In genomic region chr7:26862806-26863205, GRCh38 we compare ENCODE assay signal across 11 cellular contexts. TPM values are rescaled to one million over a fixed set of nuclear protein-coding genes. Genes with fewer than 3 reads are reported as not detected.
DNase-seq lines count a peak whose midpoint lies in the region; ATAC-seq, FAIRE-seq and TF ChIP-seq lines count a peak whose summit lies in the region.
"Had no signal": no experiment of that assay in that cellular context is flagged by ENCODE, and none has a peak within 500 bp of the region (broad histone marks: within the 10 kb centered on the region; RNA-seq: fewer than 3 reads in every experiment).

No MANE protein-coding gene starts in this region.

- ATAC-seq in CD4-positive, alpha-beta T cell (ENCODE audit: poor library complexity): no peak
- no peak for ATAC-seq in sciatic nerve
- ATAC-seq: left colon had no signal

- H3K4me1 ChIP-seq in endothelial cell of umbilical vein (ENCODE audit: control insufficient read depth, extremely low read depth, insufficient read depth, low read length): peaks cover 26% of the 10 kb centered on the region

- H3K36me3 ChIP-seq in endothelial cell of umbilical vein (ENCODE audit: control insufficient read depth in 2 of 2, extremely low read depth in 1 of 2, insufficient read depth in 2 of 2, low read length in 2 of 2) (no peaks in the 10 kb centered on the region), neural cell (ENCODE audit: insufficient read depth, low read length) (no peaks in the 10 kb centered on the region)

- H3K79me2 ChIP-seq in endothelial cell of umbilical vein (ENCODE audit: control insufficient read depth, insufficient read depth, low read length) (peaks cover 42% of the 10 kb centered on the region), neural cell (replicated peaks; ENCODE audit: insufficient read depth, low read length) (no peaks in the 10 kb centered on the region)

- H4K20me1 ChIP-seq in endothelial cell of umbilical vein (replicated peaks; ENCODE audit: control insufficient read depth, extremely low read depth, insufficient read depth, low read length) (no peaks in the 10 kb centered on the region), neural cell (ENCODE audit: insufficient read depth) (no peaks in the 10 kb centered on the region)

- H3K9ac ChIP-seq in endothelial cell of umbilical vein (replicated peaks; ENCODE audit: extremely low read depth, insufficient read depth, low read length) (no peak overlapping the region), neural cell (ENCODE audit: low read length) (no peak overlapping the region)

- no peak for FAIRE-seq in endothelial cell of umbilical vein (lab: Jason Lieb, UNC)

- peak overlapping the region; percentile 91 for H3K4me3 Mint-ChIP-seq in CD4-positive, alpha-beta T cell
- H3K4me3 Mint-ChIP-seq in activated CD4-positive, alpha-beta T cell treated with anti-CD3 and anti-CD28 coated beads, Interleukin-2, amount 10 ng/mL, durations not matched to agents 7 days and 5 days: no peak overlapping the region

- peaks cover 4% of the 10 kb centered on the region for H3K36me3 Mint-ChIP-seq in CD4-positive, alpha-beta T cell (ENCODE audit: low read depth)
- peaks cover 4% of the 10 kb centered on the region for H3K36me3 Mint-ChIP-seq in activated CD4-positive, alpha-beta T cell treated with anti-CD3 and anti-CD28 coated beads, Interleukin-2, amount 10 ng/mL, durations not matched to agents 7 days and 5 days (ENCODE audit: low read depth)

- H3K27me3 Mint-ChIP-seq in CD4-positive, alpha-beta T cell: peaks cover 78% of the 10 kb centered on the region
- peaks cover 66% of the 10 kb centered on the region for H3K27me3 Mint-ChIP-seq in activated CD4-positive, alpha-beta T cell treated with anti-CD3 and anti-CD28 coated beads, Interleukin-2, amount 10 ng/mL, durations not matched to agents 7 days and 5 days

- H3K9me3 Mint-ChIP-seq in CD4-positive, alpha-beta T cell: no peaks in the 10 kb centered on the region
- H3K9me3 Mint-ChIP-seq in activated CD4-positive, alpha-beta T cell treated with anti-CD3 and anti-CD28 coated beads, Interleukin-2, amount 10 ng/mL, durations not matched to agents 7 days and 5 days: peaks cover 3% of the 10 kb centered on the region

- peaks cover 23% of the 10 kb centered on the region for H3K4me1 Mint-ChIP-seq in CD4-positive, alpha-beta T cell (ENCODE audit: low read depth)
- H3K4me1 Mint-ChIP-seq in activated CD4-positive, alpha-beta T cell treated with anti-CD3 and anti-CD28 coated beads, Interleukin-2, amount 10 ng/mL, durations not matched to agents 7 days and 5 days: peaks cover 25% of the 10 kb centered on the region

- H3K9me1 ChIP-seq in endothelial cell of umbilical vein (replicated peaks; ENCODE audit: control insufficient read depth, extremely low read depth, insufficient read depth, low read length): no peaks in the 10 kb centered on the region

- no peaks in the 10 kb centered on the region for H3K9me2 ChIP-seq in neural cell (ENCODE audit: insufficient read depth, low read length)

- no peak for TF ChIP-seq POLR2A in endothelial cell of umbilical vein (IDR thresholded peaks at IDR 0.05; ENCODE audit: low read depth, low read length)

- POLR2A ChIA-PET in CD4-positive, alpha-beta T cell (lab: Charles Lee): interaction anchor here (1.0 kb wide), 1 partner anchor 268 kb away, joined by 3 read pairs; the partner anchor contains the start of gene HOXA4
- POLR2A ChIA-PET in endothelial cell of umbilical vein (lab: Charles Lee): no interaction called here
- POLR2A ChIA-PET in activated CD4-positive, alpha-beta T cell treated with anti-CD3 and anti-CD28 coated beads, Interleukin-2, amount 10 ng/mL, durations not matched to agents 7 days and 5 days (lab: Charles Lee): no interaction called here

- dilution Hi-C loops in endothelial cell of umbilical vein (cut with MboI; ENCODE audit: extremely low pct_ligation_motif_present, low sequenced_read_pairs): no loop called here

- peak overlapping the region in 1 of 3 experiments; percentile 73 for H3K4me3 ChIP-seq in endothelial cell of umbilical vein (replicated peaks in 1 of 3; ENCODE audit: insufficient read depth in 1 of 3, low read depth in 1 of 3, low read length in 3 of 3)
- H3K4me3 ChIP-seq in neural cell (ENCODE audit: low read length): no peak overlapping the region

- peak overlapping the region; percentile 98 for H3K4me2 ChIP-seq in endothelial cell of umbilical vein (ENCODE audit: insufficient read depth, low read length)
- no peak overlapping the region for H3K4me2 ChIP-seq in neural cell (ENCODE audit: low read length)

- no peak for TF ChIP-seq CTCF in CD4-positive, alpha-beta T cell (IDR thresholded peaks at IDR 0.05)
- TF ChIP-seq CTCF in endothelial cell of umbilical vein (IDR thresholded peaks at IDR 0.05; ENCODE audit: extremely low read depth in 1 of 2, insufficient read depth in 1 of 2, low read depth in 1 of 2, low read length in 2 of 2) (no peak), neural cell (IDR thresholded peaks at IDR 0.05; ENCODE audit: poor library complexity, severe bottlenecking) (no peak)

- H3F3A ChIP-seq in neural cell (ENCODE audit: insufficient read depth, low read length, poor library complexity, severe bottlenecking): no peaks in the 10 kb centered on the region

- no peak overlapping the region for H3K27ac Mint-ChIP-seq in CD4-positive, alpha-beta T cell
- no peak overlapping the region for H3K27ac Mint-ChIP-seq in activated CD4-positive, alpha-beta T cell treated with anti-CD3 and anti-CD28 coated beads, Interleukin-2, amount 10 ng/mL, durations not matched to agents 7 days and 5 days

- CTCF ChIA-PET in CD4-positive, alpha-beta T cell (lab: Charles Lee): no interaction called here
- CTCF ChIA-PET in endothelial cell of umbilical vein (lab: Charles Lee): interaction anchor here (1.6 to 1.7 kb wide), 2 partner anchors 231 to 234 kb away, joined by 5 to 6 read pairs; no protein-coding TSS in a partner anchor
- CTCF ChIA-PET in activated CD4-positive, alpha-beta T cell treated with anti-CD3 and anti-CD28 coated beads, Interleukin-2, amount 10 ng/mL, durations not matched to agents 7 days and 5 days (lab: Charles Lee): interaction anchor here (0.5 kb wide), 1 partner anchor 1110 kb away, joined by 3 read pairs; no protein-coding TSS in a partner anchor

- no peak for DNase-seq in CD4-positive, alpha-beta T cell
- DNase-seq in NAMALWA (ENCODE audit: low spot score) (peak; percentile 34), endothelial cell of umbilical vein (ENCODE audit: low read depth, low spot score) (no peak), sciatic nerve (ENCODE audit: low spot score) (no peak)
- no peak for DNase-seq in stimulated activated naive CD4-positive, alpha-beta T cell (lab: John Stamatoyannopoulos, UW)
- DNase-seq in activated CD4-positive, CD25-positive, alpha-beta regulatory T cell treated with anti-CD3 and anti-CD28 coated beads, Interleukin-2, amount 50 U/mL, for 72 hours: no peak
- no peak for DNase-seq in activated CD4-positive, alpha-beta T cell treated with anti-CD3 and anti-CD28 coated beads, Interleukin-2, amount 10 ng/mL, durations not matched to agents 7 days and 5 days
- DNase-seq: left colon, NCI-H187, occipital lobe had no signal

- TF ChIP-seq RAD21 in neural cell (conservative IDR thresholded peaks at IDR 0.05): no peak

- H3K9me3 ChIP-seq in CD4-positive, alpha-beta T cell (ENCODE audit: control insufficient read depth, low read length): no peaks in the 10 kb centered on the region
- H3K9me3 ChIP-seq in endothelial cell of umbilical vein (replicated peaks; ENCODE audit: control insufficient read depth, insufficient read depth, low read length) (no peaks in the 10 kb centered on the region), neural cell (ENCODE audit: low read length) (no peaks in the 10 kb centered on the region)

- no peak overlapping the region for H3K27ac ChIP-seq in CD4-positive, alpha-beta T cell (ENCODE audit: low read depth, low read length)
- H3K27ac ChIP-seq in endothelial cell of umbilical vein (ENCODE audit: insufficient read depth, low read depth, low read length) (no peak overlapping the region), neural cell (ENCODE audit: low read length) (no peak overlapping the region)

- no peak for TF ChIP-seq EP300 in neural cell (conservative IDR thresholded peaks at IDR 0.05; ENCODE audit: poor library complexity, severe bottlenecking)

- no TSS peak for BruUV-seq in endothelial cell of umbilical vein (replicated peaks; lab: Mats Ljungman, UMichigan)

- intact Hi-C loops in CD4-positive, alpha-beta T cell (cut with DNase I, micrococcal nuclease): loop anchor here in 1 of 2 experiments (10.0 kb wide), 2 partner anchors 232 to 998 kb away; partner anchors contain the start of gene HOXA1
- intact Hi-C loops in endothelial cell of umbilical vein (cut with micrococcal nuclease): loop anchor here (5.0 kb wide), 3 partner anchors 416 to 1001 kb away; partner anchors contain the start of genes CBX3 and HNRNPA2B1
- intact Hi-C loops in sciatic nerve (cut with DNase I): no loop called here

- H2AFZ ChIP-seq in endothelial cell of umbilical vein (ENCODE audit: low read depth, low read length): no peak overlapping the region
- H2AFZ ChIP-seq in neural cell (ENCODE audit: low read depth, low read length): no peak overlapping the region

- H3K27me3 ChIP-seq in CD4-positive, alpha-beta T cell (ENCODE audit: control insufficient read depth, insufficient read depth, low read length): peaks cover 12% of the 10 kb centered on the region
- H3K27me3 ChIP-seq in endothelial cell of umbilical vein (ENCODE audit: control insufficient read depth in 2 of 2, insufficient read depth in 2 of 2, low read length in 2 of 2) (no peaks in the 10 kb centered on the region), neural cell (ENCODE audit: insufficient read depth, low read depth, low read length) (peaks cover 80% of the 10 kb centered on the region)

TF ChIP-seq in endothelial cell of umbilical vein, 7 proteins besides CTCF, POLR2A, EP300 and RAD21 (continues in another document):
- TF ChIP-seq POLR2AphosphoS5 (IDR thresholded peaks at IDR 0.05; ENCODE audit: insufficient read depth, low read depth, low read length): no peak

RNA-seq across cellular contexts. Expression of gene SKAP2, which starts 1.6 kb away (rescaled TPM):
- total RNA-seq in CD4-positive, alpha-beta T cell: 1 to 10 TPM in 1 of 2 experiments, under 1 TPM in 1; 0.91 to 1.2 TPM
- total RNA-seq in endothelial cell of umbilical vein (27.6 and 30.5 TPM in 2 replicates), sciatic nerve (53.3 TPM)
- polyA plus RNA-seq in endothelial cell of umbilical vein (2.8 and 4.0 TPM in 2 replicates), neural cell (3.6 and 3.7 TPM in 2 replicates)
- 5.7 and 7.1 TPM in 2 replicates for polyA plus RNA-seq in endothelial cell of umbilical vein (2011; cell fraction: cytosol; rRNA removed)
- 6.7 and 9.1 TPM in 2 replicates for polyA plus RNA-seq in endothelial cell of umbilical vein (2011; cell fraction: nucleus; rRNA removed)
- 25.6 and 33.4 TPM in 2 replicates for polyA plus RNA-seq in endothelial cell of umbilical vein (2012)
- polyA minus RNA-seq in endothelial cell of umbilical vein (6.3 and 12.3 TPM in 2 replicates), neural cell (3.2 TPM in 2 replicates)
- polyA minus RNA-seq in endothelial cell of umbilical vein (2011; cell fraction: cytosol; rRNA and poly(A)+ RNA removed): 10.8 TPM
- polyA minus RNA-seq in endothelial cell of umbilical vein (2011; cell fraction: nucleus; rRNA and poly(A)+ RNA removed): 22.7 and 27.5 TPM in 2 replicates
- 1 to 10 TPM; 5.3 to 6.3 TPM for total RNA-seq in activated CD4-positive, alpha-beta T cell treated with anti-CD3 and anti-CD28 coated beads, Interleukin-2, amount 10 ng/mL, durations not matched to agents 7 days and 5 days
